Comparison of ENCODE assay signal across 8 cellular contexts in the genomic region with DNA sequence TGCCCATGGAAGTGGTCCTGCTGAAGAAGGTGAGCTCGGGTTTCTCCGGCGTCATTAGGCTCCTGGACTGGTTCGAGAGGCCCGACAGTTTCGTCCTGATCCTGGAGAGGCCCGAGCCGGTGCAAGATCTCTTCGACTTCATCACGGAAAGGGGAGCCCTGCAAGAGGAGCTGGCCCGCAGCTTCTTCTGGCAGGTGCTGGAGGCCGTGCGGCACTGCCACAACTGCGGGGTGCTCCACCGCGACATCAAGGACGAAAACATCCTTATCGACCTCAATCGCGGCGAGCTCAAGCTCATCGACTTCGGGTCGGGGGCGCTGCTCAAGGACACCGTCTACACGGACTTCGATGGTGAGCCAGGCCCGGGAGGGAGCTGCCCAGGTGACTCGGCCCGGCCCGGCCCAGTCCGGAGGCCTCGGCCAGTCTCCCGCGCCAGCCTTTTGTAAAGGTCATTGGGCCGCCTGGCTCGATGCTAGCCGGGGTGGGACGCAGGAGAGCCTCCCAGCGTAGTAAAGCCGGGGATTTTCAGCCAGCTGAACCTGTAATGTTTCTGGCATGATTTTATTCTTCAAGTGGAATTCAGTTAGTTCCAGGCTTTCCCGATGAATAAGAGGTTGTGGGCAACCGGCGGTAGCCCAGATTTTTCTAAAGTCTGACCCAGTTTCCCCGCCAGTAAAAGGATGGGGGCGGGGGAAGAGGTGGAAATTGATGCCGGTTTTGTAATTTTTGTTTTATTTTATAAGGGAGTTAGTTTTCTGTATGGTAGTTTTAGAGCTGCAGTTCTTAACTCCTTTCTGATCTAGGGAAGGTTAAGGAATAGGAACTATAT. TPM values are rescaled to one million over a fixed set of nuclear protein-coding genes. Genes with fewer than 3 reads are reported as not detected.
DNase-seq lines count a peak whose midpoint lies in the region; ATAC-seq, FAIRE-seq and TF ChIP-seq lines count a peak whose summit lies in the region.

No MANE protein-coding gene starts in this region.

- no peak for FAIRE-seq in GM12878 (lab: Jason Lieb, UNC)

- in situ Hi-C loops in GM12878 (cut with MboI) (loop anchor here (5.0 to 10.0 kb wide), 3 partner anchors 119 to 407 kb away; no protein-coding TSS in a partner anchor), gastrocnemius medialis (cut with MboI; ENCODE audit: low sequenced_read_pairs in 4 of 4) (loop anchor here in 3 of 4 donors (5.0 kb wide), 2 partner anchors 39 to 119 kb away; no protein-coding TSS in a partner anchor)

- H3K27me3 ChIP-seq in GM12878 (replicated peaks in 1 of 2; ENCODE audit: control insufficient read depth in 2 of 2, insufficient read depth in 2 of 2, low read length in 1 of 2) (no peaks in the 10 kb centered on the region), gastrocnemius medialis (no peaks in the 10 kb centered on the region)

- H3K4me1 ChIP-seq in GM12878 (ENCODE audit: control insufficient read depth, insufficient read depth, low read length) = peaks cover 31% of the 10 kb centered on the region
- H3K4me1 ChIP-seq in gastrocnemius medialis = peaks cover 13 to 27% of the 10 kb centered on the region in 2 donors

- H4K20me1 ChIP-seq in GM12878 (ENCODE audit: control insufficient read depth, insufficient read depth) = no peaks in the 10 kb centered on the region; the same call in 1 of the 2 replicates

- POLR2A ChIA-PET in RWPE1 (lab: Yijun Ruan, JAX; ENCODE audit: low non-redundant PET) = interaction anchor here (1.0 to 2.1 kb wide), 4 partner anchors 37 to 142 kb away, joined by 3 to 11 read pairs (median 4); no protein-coding TSS in a partner anchor
- POLR2A ChIA-PET in GM12878 (lab: Charles Lee) = interaction anchor here (0.6 to 4.1 kb wide), 13 partner anchors 10 to 406 kb away, joined by 3 to 43 read pairs (median 3); a partner anchor contains a TSS

- H3K4me2 ChIP-seq in GM12878 (ENCODE audit: control insufficient read depth, insufficient read depth) = peak overlapping the region; percentile 96

- RAD21 ChIA-PET in GM12878 (lab: Charles Lee; ENCODE audit: unreplicated experiment) = interaction anchor here (0.6 to 8.3 kb wide), 38 partner anchors 12 to 563 kb away, joined by 3 to 255 read pairs (median 4); a partner anchor contains a TSS

- 1% methylated on average over 48 of the region's 48 CpGs for WGBS in GM12878 (ENCODE audit: insufficient coverage, insufficient replicate concordance, low lambda C conversion rate, missing lambda C conversion rate)

- peaks cover 7 to 8% of the 10 kb centered on the region in 2 experiments for H3K36me3 ChIP-seq in GM12878 (ENCODE audit: control insufficient read depth in 2 of 2, insufficient read depth in 2 of 2, low read length in 1 of 2)
- H3K36me3 ChIP-seq in gastrocnemius medialis = peaks cover 0 to 33% of the 10 kb centered on the region in 2 donors

- TF ChIP-seq EP300 in GM12878 (IDR thresholded peaks at IDR 0.05; ENCODE audit: borderline replicate concordance in 1 of 2, control insufficient read depth in 1 of 2, low read depth in 2 of 2, low read length in 2 of 2) = no peak

- H3K27ac ChIP-seq in RWPE1 = peak overlapping the region; percentile 96
- H3K27ac ChIP-seq in GM12878 (ENCODE audit: control insufficient read depth, insufficient read depth) = peak overlapping the region; percentile 61
- peak overlapping the region; percentile 92 to 95 (median 93) for H3K27ac ChIP-seq in gastrocnemius medialis

- intact Hi-C loops in GM12878 (cut with micrococcal nuclease; ENCODE audit: unreplicated experiment) (loop anchor here (5.0 to 10.0 kb wide), 3 partner anchors 59 to 407 kb away; a partner anchor contains a TSS), gastrocnemius medialis (cut with DNase I; ENCODE audit: low total_unique reads) (loop anchor here (1.0 to 5.0 kb wide), 3 partner anchors 39 to 284 kb away; a partner anchor contains a TSS)

- BruUV-seq in GM12878 (replicated peaks; lab: Mats Ljungman, UMichigan) = TSS peak; percentile 80

- peak; percentile 12 for ATAC-seq in GM12878
- peak; percentile 13 to 24 for ATAC-seq in gastrocnemius medialis
- ATAC-seq in GM21447 (IDR thresholded peaks at IDR 0.05; ENCODE audit: unreplicated experiment) = no peak
- ATAC-seq in HG03342 (IDR thresholded peaks at IDR 0.05; ENCODE audit: unreplicated experiment) = no peak

- H3K4me3 ChIP-seq in GM12878 (peak overlapping the region; percentile 83), iPS-18c (ENCODE audit: insufficient read depth, low read depth, low read length) (peak overlapping the region; percentile 99), gastrocnemius medialis (peak overlapping the region; percentile 64 to 97 (median 90))

- CTCF ChIA-PET in RWPE1 (lab: Yijun Ruan, JAX) = interaction anchor here (0.5 to 4.0 kb wide), 21 partner anchors 18 to 416 kb away, joined by 3 to 64 read pairs (median 5); no protein-coding TSS in a partner anchor
- CTCF ChIA-PET in GM12878 (lab: Yijun Ruan, JAX) = interaction anchor here (0.7 to 6.0 kb wide), 58 partner anchors 9 to 405 kb away, joined by 3 to 260 read pairs (median 5); a partner anchor contains a TSS

- no peak for TF ChIP-seq RAD21 in GM12878 (IDR thresholded peaks at IDR 0.05; ENCODE audit: insufficient read depth, low read depth, low read length)

- peak overlapping the region; percentile 63 for H2AFZ ChIP-seq in GM12878 (ENCODE audit: control insufficient read depth, low read depth, low read length)

- DNase-seq in NCI-H82 (lab: John Stamatoyannopoulos, UW) (peak; percentile 65), NCI-H82 treated with DMSO at 0.1 percent for 48 hours (lab: John Stamatoyannopoulos, UW; ENCODE audit: unreplicated experiment) (no peak), RWPE1 (ENCODE audit: low spot score) (peak; percentile 28), GM12878 (ENCODE audit: low read depth, low spot score) (no peak), gastrocnemius medialis (peak; percentile 28 to 58)

- TF ChIP-seq POLR2A in GM12878 (IDR thresholded peaks at IDR 0.05; ENCODE audit: low read depth, low read length) = peak; percentile 17; the same call in 1 of the 2 replicates
- TF ChIP-seq POLR2A in gastrocnemius medialis (IDR thresholded peaks at IDR 0.05) = peak in 1 of 2 donors; percentile 14

- no peaks in the 10 kb centered on the region for H3K9me3 ChIP-seq in GM12878 (replicated peaks; ENCODE audit: control insufficient read depth, insufficient read depth, low read length)
- H3K9me3 ChIP-seq in iPS-18c (ENCODE audit: control insufficient read depth, insufficient read depth, low read length) = no peaks in the 10 kb centered on the region
- no peaks in the 10 kb centered on the region for H3K9me3 ChIP-seq in gastrocnemius medialis

- peak overlapping the region; percentile 76 for H3K9ac ChIP-seq in GM12878 (ENCODE audit: control insufficient read depth, insufficient read depth, low read length)

- SMC1A ChIA-PET in GM12878 (lab: Charles Lee; ENCODE audit: uncharacterized antibody, unreplicated experiment) = interaction anchor here (0.8 to 12.2 kb wide), 38 partner anchors 10 to 406 kb away, joined by 3 to 266 read pairs (median 6); a partner anchor contains a TSS

- H3K79me2 ChIP-seq in GM12878 (ENCODE audit: control insufficient read depth, insufficient read depth, low read length) = peaks cover 12% of the 10 kb centered on the region

- TF ChIP-seq CTCF in RWPE1 (conservative IDR thresholded peaks at IDR 0.05; ENCODE audit: low read depth) = no peak
- TF ChIP-seq CTCF in GM12878 (IDR thresholded peaks at IDR 0.05 in 2 of 3, conservative IDR thresholded peaks at IDR 0.05 in 1 of 3; ENCODE audit: control insufficient read depth in 2 of 3, extremely low read depth in 1 of 3, insufficient read depth in 1 of 3, low read depth in 3 of 3, low read length in 3 of 3) = no peak
- TF ChIP-seq CTCF in gastrocnemius medialis (IDR thresholded peaks at IDR 0.05 in 4 of 5, conservative IDR thresholded peaks at IDR 0.05 in 1 of 5) = no peak

TF ChIP-seq in GM12878, 131 proteins besides CTCF, POLR2A, EP300 and RAD21 (continues in another document):
- no peak for TF ChIP-seq NRF1 (conservative IDR thresholded peaks at IDR 0.05; ENCODE audit: low read depth, low read length)
- TF ChIP-seq, protein P1, sequence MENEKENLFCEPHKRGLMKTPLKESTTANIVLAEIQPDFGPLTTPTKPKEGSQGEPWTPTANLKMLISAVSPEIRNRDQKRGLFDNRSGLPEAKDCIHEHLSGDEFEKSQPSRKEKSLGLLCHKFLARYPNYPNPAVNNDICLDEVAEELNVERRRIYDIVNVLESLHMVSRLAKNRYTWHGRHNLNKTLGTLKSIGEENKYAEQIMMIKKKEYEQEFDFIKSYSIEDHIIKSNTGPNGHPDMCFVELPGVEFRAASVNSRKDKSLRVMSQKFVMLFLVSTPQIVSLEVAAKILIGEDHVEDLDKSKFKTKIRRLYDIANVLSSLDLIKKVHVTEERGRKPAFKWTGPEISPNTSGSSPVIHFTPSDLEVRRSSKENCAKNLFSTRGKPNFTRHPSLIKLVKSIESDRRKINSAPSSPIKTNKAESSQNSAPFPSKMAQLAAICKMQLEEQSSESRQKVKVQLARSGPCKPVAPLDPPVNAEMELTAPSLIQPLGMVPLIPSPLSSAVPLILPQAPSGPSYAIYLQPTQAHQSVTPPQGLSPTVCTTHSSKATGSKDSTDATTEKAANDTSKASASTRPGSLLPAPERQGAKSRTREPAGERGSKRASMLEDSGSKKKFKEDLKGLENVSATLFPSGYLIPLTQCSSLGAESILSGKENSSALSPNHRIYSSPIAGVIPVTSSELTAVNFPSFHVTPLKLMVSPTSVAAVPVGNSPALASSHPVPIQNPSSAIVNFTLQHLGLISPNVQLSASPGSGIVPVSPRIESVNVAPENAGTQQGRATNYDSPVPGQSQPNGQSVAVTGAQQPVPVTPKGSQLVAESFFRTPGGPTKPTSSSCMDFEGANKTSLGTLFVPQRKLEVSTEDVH (IDR thresholded peaks at IDR 0.05; ENCODE audit: low read depth, partially characterized antibody) = no peak

RNA-seq across cellular contexts. Expression of a gene that starts 1.4 kb away (rescaled TPM):
- total RNA-seq in GM12878 (2013; cell fraction: nucleolus; rRNA removed) = 6.3 and 7.3 TPM in 2 replicates
- total RNA-seq in GM12878 (2014; rRNA removed) = 10.6 and 12.5 TPM in 2 replicates
- total RNA-seq in GM12878 (2014; rRNA removed; fragmentation: Illumina TruSeq; extraction: Trizol) = 9.9 and 10.5 TPM in 2 replicates
- 20.6 and 22.0 TPM in 2 replicates for total RNA-seq in GM12878 (2021)
- 8.2 TPM for polyA plus RNA-seq in GM12878 (2011; ENCODE audit: low read depth)
- 6.4 and 10.4 TPM in 2 replicates for polyA plus RNA-seq in GM12878 (2011; rRNA removed)
- 9.2 and 10.8 TPM in 2 replicates for polyA plus RNA-seq in GM12878 (2011; cell fraction: cytosol; rRNA removed)
- 14.0 and 16.8 TPM in 2 replicates for polyA plus RNA-seq in GM12878 (2011; cell fraction: nucleus; rRNA removed)
- polyA plus RNA-seq in GM12878 (2012) = 12.5 and 17.7 TPM in 2 replicates
- 29.0 and 33.9 TPM in 2 replicates for polyA plus RNA-seq in GM12878 (2014; fragmentation: Illumina TruSeq; extraction: Trizol)
- polyA plus RNA-seq in GM12878 (2014; fragmentation: Nextera tagmentation; extraction: Ambion mirVana) = 1 to 10 TPM in 1 of 2 experiments, under 1 TPM in 1; 0.66 to 3.0 TPM
- 11.1 and 11.6 TPM in 2 replicates for polyA plus RNA-seq in GM12878 (2014; rRNA removed)
- 1 to 10 TPM; 7.0 to 8.1 TPM for polyA plus RNA-seq in GM12878 (2016; fragmentation: Nextera tagmentation; extraction: Ambion mirVana)
- polyA minus RNA-seq in GM12878 (2011; rRNA and poly(A)+ RNA removed) = 9.8 and 11.3 TPM in 2 replicates
- 4.7 and 7.4 TPM in 2 replicates for polyA minus RNA-seq in GM12878 (2011; cell fraction: cytosol; rRNA and poly(A)+ RNA removed)
- 6.0 and 8.4 TPM in 2 replicates for polyA minus RNA-seq in GM12878 (2011; cell fraction: nucleus; rRNA and poly(A)+ RNA removed)
- 10 to 100 TPM in 2 of 4 donors, 1 to 10 TPM in 2; 5.0 to 23.0 (median 13.0) TPM for total RNA-seq in gastrocnemius medialis

Comparison
In these comparisons a context has a peak if more than half of its experiments do, and no peak if none do; other contexts are left out.
1. DNase-seq: peak in NCI-H82 (single experiment), RWPE1 (single experiment) and gastrocnemius medialis (2 of 2); none in NCI-H82 treated with DMSO at 0.1 percent for 48 hours (single experiment) and GM12878 (single experiment).
2. ATAC-seq: peak in GM12878 (single experiment) and gastrocnemius medialis (2 of 2); none in GM21447 (single experiment) and HG03342 (single experiment).
3. Peak in every context shown above with its lines, with median percentiles within 50 percentile points of each other: H3K27ac ChIP-seq and H3K4me3 ChIP-seq.